ENCODE assay signal across 30 cellular contexts in the genomic region with DNA sequence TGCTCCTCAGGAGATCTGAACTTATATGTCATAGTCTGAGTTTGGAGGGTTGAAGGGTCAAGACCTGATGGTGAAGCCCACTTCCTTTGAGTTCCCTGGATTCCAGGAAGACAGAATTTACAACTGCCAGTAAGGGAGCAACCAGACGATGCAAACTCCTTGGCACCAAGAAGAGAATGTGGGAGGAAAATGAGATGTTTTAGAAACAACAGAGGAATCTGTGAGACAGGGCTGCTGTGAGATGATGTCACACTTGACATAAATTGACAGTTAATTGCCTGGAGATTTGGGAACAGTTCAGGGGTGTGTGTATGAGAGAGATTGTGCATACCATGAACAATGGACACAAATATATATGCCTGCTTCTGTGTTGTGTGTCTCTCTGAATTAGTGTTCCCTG.
"Had no signal": no experiment of that assay in that cellular context is flagged by ENCODE, and none has a peak within 500 bp of the region (broad histone marks: within the 10 kb centered on the region; RNA-seq: fewer than 3 reads in every experiment).

No MANE protein-coding gene starts in this region.

- H3K27ac ChIP-seq: adrenal gland, body of pancreas, esophagus muscularis mucosa, VCaP had no signal

- H3K27me3 Mint-ChIP-seq: activated CD4-positive, alpha-beta T cell treated with anti-CD3 and anti-CD28 coated beads, Interleukin-2, amount 10 ng/mL, durations not matched to agents 7 days and 5 days; activated naive CD4-positive, alpha-beta T cell treated with anti-CD3 and anti-CD28 coated beads, Interleukin-2, amount 50 U/mL, for 24 hours; activated naive CD8-positive, alpha-beta T cell treated with anti-CD3 and anti-CD28 coated beads, Interleukin-2, amount 50 U/mL, for 24 hours had no signal

- H3K27me3 ChIP-seq: adrenal gland, body of pancreas, esophagus muscularis mucosa had no signal

- DNase-seq: activated CD4-positive, alpha-beta T cell treated with anti-CD3 and anti-CD28 coated beads for 1 hour; activated CD4-positive, alpha-beta T cell treated with anti-CD3 and anti-CD28 coated beads for 4 hours; activated CD4-positive, alpha-beta T cell treated with anti-CD3 and anti-CD28 coated beads, Interleukin-2, amount 10 ng/mL, durations not matched to agents 7 days and 5 days; activated CD4-positive, alpha-beta T cell treated with anti-CD3 and anti-CD28 coated beads, Interleukin-2, amount 50 U/mL, for 4 hours; activated CD8-positive, alpha-beta memory T cell treated with anti-CD3 and anti-CD28 coated beads for 24 hours; activated CD8-positive, alpha-beta T cell treated with anti-CD3 and anti-CD28 coated beads for 36 hours; activated effector memory CD4-positive, alpha-beta T cell treated with Interleukin-2 at 50 U/mL for 16 hours; activated gamma-delta T cell treated with Interleukin-2 at 50 U/mL for 16 hours; activated naive CD4-positive, alpha-beta T cell treated with Interleukin-2 at 50 U/mL for 16 hours; activated naive CD8-positive, alpha-beta T cell treated with anti-CD3 and anti-CD28 coated beads for 36 hours; activated naive CD8-positive, alpha-beta T cell treated with anti-CD3 and anti-CD28 coated beads, Interleukin-2, amount 50 U/mL, for 24 hours; activated T-cell treated with anti-CD3 and anti-CD28 coated beads, Interleukin-2, amount 50 U/mL, for 4 hours; adrenal gland; amygdala; aorta; body of pancreas; caudate nucleus; cortex of kidney; dermis blood vessel endothelial cell; effector CD4-positive, alpha-beta T cell; effector memory CD8-positive, alpha-beta T cell; erythroblast; foreskin fibroblast; head of caudate nucleus; T-helper 2 cell had no signal

- H3K36me3 ChIP-seq: adrenal gland, esophagus muscularis mucosa had no signal

- H3K4me3 ChIP-seq: adrenal gland, body of pancreas, esophagus muscularis mucosa had no signal

- H3K4me1 ChIP-seq: adrenal gland, body of pancreas, esophagus muscularis mucosa had no signal

- H3K4me3 Mint-ChIP-seq: activated CD4-positive, alpha-beta T cell treated with anti-CD3 and anti-CD28 coated beads, Interleukin-2, amount 10 ng/mL, durations not matched to agents 7 days and 5 days; activated CD8-positive, alpha-beta T cell treated with anti-CD3 and anti-CD28 coated beads for 36 hours; activated naive CD4-positive, alpha-beta T cell treated with anti-CD3 and anti-CD28 coated beads, Interleukin-2, amount 50 U/mL, for 24 hours; activated naive CD8-positive, alpha-beta T cell treated with anti-CD3 and anti-CD28 coated beads for 36 hours; activated naive CD8-positive, alpha-beta T cell treated with anti-CD3 and anti-CD28 coated beads, Interleukin-2, amount 50 U/mL, for 24 hours; activated T-cell treated with anti-CD3 and anti-CD28 coated beads, Interleukin-2, amount 50 U/mL, for 4 hours; activated T-helper 17 cell treated with anti-CD3 and anti-CD28 coated beads, Interleukin-2, amount 50 U/mL, for 72 hours; effector memory CD8-positive, alpha-beta T cell; WTC11 had no signal

- H3K9me3 Mint-ChIP-seq: activated CD8-positive, alpha-beta T cell treated with anti-CD3 and anti-CD28 coated beads for 36 hours; activated naive CD8-positive, alpha-beta T cell treated with anti-CD3 and anti-CD28 coated beads, Interleukin-2, amount 50 U/mL, for 24 hours; activated T-cell treated with anti-CD3 and anti-CD28 coated beads, Interleukin-2, amount 50 U/mL, for 4 hours; effector memory CD8-positive, alpha-beta T cell had no signal

- H3K4me1 Mint-ChIP-seq: activated CD4-positive, alpha-beta T cell treated with anti-CD3 and anti-CD28 coated beads, Interleukin-2, amount 10 ng/mL, durations not matched to agents 7 days and 5 days; activated naive CD4-positive, alpha-beta T cell treated with anti-CD3 and anti-CD28 coated beads, Interleukin-2, amount 50 U/mL, for 24 hours; activated naive CD8-positive, alpha-beta T cell treated with anti-CD3 and anti-CD28 coated beads for 36 hours; activated naive CD8-positive, alpha-beta T cell treated with anti-CD3 and anti-CD28 coated beads, Interleukin-2, amount 50 U/mL, for 24 hours; activated T-helper 17 cell treated with anti-CD3 and anti-CD28 coated beads, Interleukin-2, amount 50 U/mL, for 72 hours; WTC11 had no signal

- H3K36me3 Mint-ChIP-seq: activated naive CD4-positive, alpha-beta T cell treated with anti-CD3 and anti-CD28 coated beads, Interleukin-2, amount 50 U/mL, for 24 hours; activated naive CD8-positive, alpha-beta T cell treated with anti-CD3 and anti-CD28 coated beads for 36 hours had no signal

- H3K9me3 ChIP-seq: adrenal gland, body of pancreas, esophagus muscularis mucosa had no signal

- H3K27ac Mint-ChIP-seq: activated CD4-positive, alpha-beta T cell treated with anti-CD3 and anti-CD28 coated beads, Interleukin-2, amount 10 ng/mL, durations not matched to agents 7 days and 5 days; activated CD8-positive, alpha-beta T cell treated with anti-CD3 and anti-CD28 coated beads for 36 hours; activated naive CD4-positive, alpha-beta T cell treated with anti-CD3 and anti-CD28 coated beads, Interleukin-2, amount 50 U/mL, for 24 hours; activated naive CD8-positive, alpha-beta T cell treated with anti-CD3 and anti-CD28 coated beads for 36 hours; activated naive CD8-positive, alpha-beta T cell treated with anti-CD3 and anti-CD28 coated beads, Interleukin-2, amount 50 U/mL, for 24 hours; activated T-helper 17 cell treated with anti-CD3 and anti-CD28 coated beads, Interleukin-2, amount 50 U/mL, for 72 hours; effector memory CD8-positive, alpha-beta T cell; WTC11 had no signal
